Comparison of ENCODE assay signal across 8 cellular contexts in genomic region chr21:44817914-44818635, GRCh38. TPM values are rescaled to one million over a fixed set of nuclear protein-coding genes. Genes with fewer than 3 reads are reported as not detected.
DNase-seq lines count a peak whose midpoint lies in the region; ATAC-seq and TF ChIP-seq lines count a peak whose summit lies in the region.

TSS of gene SUMO3 (minus strand) at chr21:44818062. CDS start at chr21:44817968, 94 bp downstream.

- 0 to 2% (median 0%) methylated on average over 23 to 108 of the region's 108 CpGs for WGBS in psoas muscle, 3 donors

- DNase-seq in GM03348 (ENCODE audit: low spot score) (peak; percentile 97), LNCaP clone FGC (ENCODE audit: low read depth) (no peak), T-helper 2 cell (peak; percentile 71 to 94 (median 79)), amygdala (lab: John Stamatoyannopoulos, UW) (peak in 47 of 56 donors; percentile 18 to 84 (median 64)), left ventricle myocardium superior (peak; percentile 91), psoas muscle (peak; percentile 86 to 91), ureter (ENCODE audit: low spot score) (peak; percentile 81)

- H3K27ac ChIP-seq in psoas muscle, result peak within 1 kb of the TSS; percentile 92

- intact Hi-C loops in left ventricle myocardium superior (cut with micrococcal nuclease), result no loop called here
- intact Hi-C loops in psoas muscle (cut with DNase I), result loop anchor here (1.0 to 5.0 kb wide), 3 partner anchors 54 to 481 kb away; partner anchors contain the start of genes CFAP410 (in 1 of the 2) and PTTG1IP (in 1 of the 2)

- peaks cover 0 to 9% of the 10 kb centered on the region in 2 donors for H3K36me3 ChIP-seq in psoas muscle (ENCODE audit: insufficient read depth in 1 of 2, low read depth in 1 of 2)

- no peaks in the 10 kb centered on the region for H3K27me3 ChIP-seq in psoas muscle (ENCODE audit: insufficient read depth in 3 of 3, low read length in 2 of 3)

- H3K4me1 ChIP-seq in psoas muscle, result peaks cover 13% of the 10 kb centered on the region

- ATAC-seq in GM21786 (IDR thresholded peaks at IDR 0.05; ENCODE audit: unreplicated experiment) (peak; percentile 47), left ventricle myocardium superior (peak; percentile 75), psoas muscle (peak; percentile 75 to 83 (median 80))

- peaks cover 9% of the 10 kb centered on the region for H3K9me3 ChIP-seq in psoas muscle

- H3K4me3 ChIP-seq in LNCaP clone FGC (ENCODE audit: low read depth, low read length) (peak within 1 kb of the TSS; percentile 66), psoas muscle (peak within 1 kb of the TSS; percentile 92)

- TF ChIP-seq CTCF in LNCaP clone FGC (IDR thresholded peaks at IDR 0.05; ENCODE audit: control insufficient read depth, extremely low read depth, insufficient read depth) (no peak), psoas muscle (IDR thresholded peaks at IDR 0.05) (no peak)

RNA-seq across cellular contexts. Expression of gene SUMO3, which starts in this region (rescaled TPM):
- 72.2 TPM for total RNA-seq in left ventricle myocardium superior
- 10 to 100 TPM; 50.2 to 78.7 (median 65.6) TPM for total RNA-seq in psoas muscle
- polyA plus RNA-seq in psoas muscle, result 10 to 100 TPM; 38.6 to 86.6 (median 58.7) TPM
- 73.4 TPM for total RNA-seq in ureter
